In genomic region chr3:144930431-144930830, GRCh38 we compare ENCODE assay signal across 36 cellular contexts.
"Had no signal": no experiment of that assay in that cellular context is flagged by ENCODE, and none has a peak within 500 bp of the region (broad histone marks: within the 10 kb centered on the region; RNA-seq: fewer than 3 reads in every experiment).

No MANE protein-coding gene starts in this region.

- H3K4me3 ChIP-seq: MG63 had no signal

- H3K36me3 ChIP-seq: MG63 had no signal

- H3K27me3 ChIP-seq: MG63 had no signal

- DNase-seq: Kasumi-1, MG63, MM.1S, MV-4-11, NCI-H1048, NCI-H1092, NCI-H1092 treated with DMSO at 0.1 percent for 48 hours, NCI-H1105, NCI-H1105 treated with DMSO at 0.1 percent for 48 hours, NCI-H1417, NCI-H1417 treated with DMSO at 0.1 percent for 48 hours, NCI-H1436, NCI-H1436 treated with DMSO at 0.1 percent for 48 hours, NCI-H146, NCI-H1694, NCI-H1694 treated with DMSO at 0.1 percent for 48 hours, NCI-H187, NCI-H187 treated with DMSO at 0.1 percent for 48 hours, NCI-H1930, NCI-H2029, NCI-H2029 treated with DMSO at 0.1 percent for 48 hours, NCI-H2081, NCI-H2081 treated with DMSO at 0.1 percent for 48 hours, NCI-H2107, NCI-H2171, NCI-H2171 treated with DMSO at 0.1 percent for 48 hours, NCI-H2227 treated with DMSO at 0.1 percent for 48 hours, NCI-H226, NCI-H345, NCI-H446, NCI-H446 treated with DMSO at 0.1 percent for 48 hours, NCI-H510A, NCI-H510A treated with DMSO at 0.1 percent for 48 hours, NCI-H524, NCI-H524 treated with DMSO at 0.1 percent for 48 hours, NCI-H526 had no signal
